Comparison of ENCODE assay signal across 8 cellular contexts in the genomic region with DNA sequence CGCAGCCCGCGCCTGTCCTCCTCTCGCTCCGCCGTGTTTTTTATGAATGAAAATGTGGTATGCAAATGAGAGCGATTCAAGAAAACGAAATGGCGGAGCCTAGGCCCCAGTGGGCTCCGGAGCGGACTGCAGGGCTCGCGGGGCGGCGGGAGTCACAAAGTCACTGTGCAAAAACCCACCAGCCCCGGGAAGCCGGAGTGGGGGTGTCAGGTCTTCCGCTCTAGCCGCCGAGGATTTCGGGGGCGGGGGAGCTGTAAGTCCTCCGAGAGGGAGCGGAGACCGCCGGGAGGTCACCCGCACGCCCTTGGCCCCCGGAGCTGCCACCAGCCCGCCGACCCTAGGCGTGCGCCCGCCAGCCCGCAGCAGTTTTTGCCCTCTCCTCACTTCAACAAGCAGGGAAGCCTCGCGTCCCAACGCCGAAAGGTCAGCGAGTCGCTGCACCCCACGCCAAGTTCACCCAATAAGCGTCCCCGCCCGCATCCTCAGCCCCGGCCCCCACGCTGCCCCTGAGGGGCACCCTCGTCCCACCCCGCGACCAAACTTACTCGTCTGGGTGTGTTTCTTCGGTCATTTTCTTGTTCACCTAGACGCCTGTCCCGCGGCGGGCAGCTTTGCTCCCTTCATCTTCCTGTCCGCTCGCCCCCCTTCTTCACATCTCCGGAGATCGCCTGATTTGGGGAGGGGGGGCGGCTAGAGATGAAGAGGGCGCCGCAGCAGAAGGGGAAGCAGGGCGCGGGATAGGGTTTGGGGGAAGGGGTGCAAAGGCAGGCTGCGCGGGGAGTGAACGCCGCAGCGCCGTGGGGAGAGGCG. TPM values are rescaled to one million over a fixed set of nuclear protein-coding genes. Genes with fewer than 3 reads are reported as not detected.
DNase-seq lines count a peak whose midpoint lies in the region; ATAC-seq and TF ChIP-seq lines count a peak whose summit lies in the region.

No MANE protein-coding gene starts in this region.

- H3K9ac ChIP-seq in HUES48 (ENCODE audit: low read depth, low read length) = peak overlapping the region; percentile 47; the same call in 1 of the 2 replicates

- H3K27me3 Mint-ChIP-seq in Caco-2 (ENCODE audit: insufficient read depth, unreplicated experiment) = no peaks in the 10 kb centered on the region

- POLR2A ChIA-PET in Caco-2 (lab: Charles Lee) = interaction anchor here (0.6 to 1.2 kb wide), 10 partner anchors 11 to 204 kb away, joined by 3 to 11 read pairs (median 4); partner anchors contain the start of gene ACTR2

- DNase-seq in Caco-2 (peak; percentile 46 to 66), GM20000 (ENCODE audit: low spot score) (peak; percentile 82), SK-N-DZ (ENCODE audit: low spot score) (peak; percentile 78), amniotic epithelial cell (ENCODE audit: low read depth) (peak; percentile 28), right atrium auricular region (ENCODE audit: low spot score) (no peak), psoas muscle (peak; percentile 48 to 70), NCI-H2081 treated with DMSO at 0.1 percent for 48 hours (lab: John Stamatoyannopoulos, UW) (no peak)

- H3K4me3 ChIP-seq in Caco-2 (ENCODE audit: low read depth, low read length) (peak overlapping the region; percentile 80), HUES48 (ENCODE audit: low read depth, low read length) (peak overlapping the region; percentile 82), right atrium auricular region (peak overlapping the region; percentile 76 to 97), psoas muscle (peak overlapping the region; percentile 87)

- 0 to 1% (median 1%) methylated on average over 54 to 72 of the region's 72 CpGs for WGBS in psoas muscle, 3 donors

- TSS peak; percentile 7 for BruUV-seq in Caco-2 (replicated peaks; lab: Mats Ljungman, UMichigan)

- CTCF ChIA-PET in Caco-2 (lab: Charles Lee) = interaction anchor here (1.3 kb wide), 1 partner anchor 29 kb away, joined by 3 read pairs; no protein-coding TSS in a partner anchor

- H3K9me3 ChIP-seq in Caco-2 (no peaks in the 10 kb centered on the region), HUES48 (ENCODE audit: control insufficient read depth, insufficient read depth, low read length) (no peaks in the 10 kb centered on the region), right atrium auricular region (no peaks in the 10 kb centered on the region), psoas muscle (no peaks in the 10 kb centered on the region)

- no peaks in the 10 kb centered on the region for H3K36me3 ChIP-seq in Caco-2 (ENCODE audit: control insufficient read depth, insufficient read depth, low read length)
- H3K36me3 ChIP-seq in HUES48 (ENCODE audit: control insufficient read depth, insufficient read depth, low read length) = no peaks in the 10 kb centered on the region
- H3K36me3 ChIP-seq in right atrium auricular region = no peaks in the 10 kb centered on the region
- H3K36me3 ChIP-seq in psoas muscle (ENCODE audit: insufficient read depth in 1 of 2, low read depth in 1 of 2) = no peaks in the 10 kb centered on the region

- peaks cover 8% of the 10 kb centered on the region for H3K4me1 Mint-ChIP-seq in Caco-2 (ENCODE audit: low read depth, unreplicated experiment)

- H3K27ac ChIP-seq in HUES48 (ENCODE audit: low read depth, low read length) (peak overlapping the region; percentile 75), right atrium auricular region (peak overlapping the region; percentile 93 to 97), psoas muscle (peak overlapping the region; percentile 75)

- intact Hi-C loops in Caco-2 (cut with micrococcal nuclease; ENCODE audit: unreplicated experiment) (loop anchor here (1.0 to 10.0 kb wide), 4 partner anchors 35 to 166 kb away; no protein-coding TSS in a partner anchor), psoas muscle (cut with DNase I) (loop anchor here (5.0 to 10.0 kb wide), 2 partner anchors 119 to 367 kb away; no protein-coding TSS in a partner anchor)

- no peak for ATAC-seq in psoas muscle

- peaks cover 26% of the 10 kb centered on the region for H3K36me3 Mint-ChIP-seq in Caco-2 (ENCODE audit: insufficient read depth, unreplicated experiment)

- H3K4me1 ChIP-seq in Caco-2 = peaks cover 5% of the 10 kb centered on the region; the same call in 1 of the 2 replicates
- H3K4me1 ChIP-seq in HUES48 (ENCODE audit: control insufficient read depth, insufficient read depth, low read length) = peaks cover 25% of the 10 kb centered on the region
- peaks cover 0 to 34% of the 10 kb centered on the region in 2 donors for H3K4me1 ChIP-seq in right atrium auricular region
- peaks cover 13% of the 10 kb centered on the region for H3K4me1 ChIP-seq in psoas muscle

- H3K27ac Mint-ChIP-seq in Caco-2 (ENCODE audit: unreplicated experiment) = peak overlapping the region; percentile 84

- no peaks in the 10 kb centered on the region for H3K9me3 Mint-ChIP-seq in Caco-2 (ENCODE audit: unreplicated experiment)

- H3K27me3 ChIP-seq in Caco-2 (replicated peaks; ENCODE audit: control insufficient read depth, insufficient read depth, low read length) (no peaks in the 10 kb centered on the region), HUES48 (ENCODE audit: control insufficient read depth, insufficient read depth, low read length) (peaks cover 24% of the 10 kb centered on the region), right atrium auricular region (no peaks in the 10 kb centered on the region), psoas muscle (ENCODE audit: insufficient read depth in 3 of 3, low read length in 2 of 3) (peaks cover 0 to 11% (median 0%) of the 10 kb centered on the region in 3 donors)

- TF ChIP-seq CTCF in Caco-2 (IDR thresholded peaks at IDR 0.05; ENCODE audit: insufficient read depth in 1 of 2, low read depth in 1 of 2, low read length in 1 of 2, severe bottlenecking in 1 of 2, unreplicated experiment in 1 of 2) (no peak), GM20000 (IDR thresholded peaks at IDR 0.05; ENCODE audit: extremely low read depth, missing control alignments) (no peak), right atrium auricular region (IDR thresholded peaks at IDR 0.05) (no peak), psoas muscle (IDR thresholded peaks at IDR 0.05) (no peak)

- peak overlapping the region; percentile 78 for H3K4me3 Mint-ChIP-seq in Caco-2 (ENCODE audit: unreplicated experiment)

RNA-seq across cellular contexts. Expression of gene SPRED2, which starts 0.8 kb away (rescaled TPM):
- total RNA-seq in Caco-2 (2022) (49.9 and 55.3 TPM in 2 replicates), right atrium auricular region (10 to 100 TPM; 14.7 to 17.3 TPM), psoas muscle (10 to 100 TPM in 1 of 4 donors, 1 to 10 TPM in 3; 8.5 to 16.9 (median 9.2) TPM)
- 6.8 and 8.9 TPM in 2 replicates for polyA plus RNA-seq in SK-N-DZ (2014; cell fraction: cytosol; rRNA removed)
- 3.1 and 4.0 TPM in 2 replicates for polyA plus RNA-seq in SK-N-DZ (2014; cell fraction: nucleus; rRNA removed)
- 1 to 10 TPM; 3.8 to 7.9 (median 4.1) TPM for polyA plus RNA-seq in psoas muscle

Comparison
In these comparisons a context has a peak if more than half of its experiments do, and no peak if none do; other contexts are left out.
1. DNase-seq: peak in Caco-2 (2 of 2), GM20000 (single experiment), SK-N-DZ (single experiment), amniotic epithelial cell (single experiment) and psoas muscle (2 of 2); none in right atrium auricular region (single experiment) and NCI-H2081 treated with DMSO at 0.1 percent for 48 hours (single experiment).
2. Peak in every context shown above with its lines, with median percentiles within 50 percentile points of each other: H3K4me3 ChIP-seq and H3K27ac ChIP-seq.